ENCODE assay signal across 8 cellular contexts in genomic region chrX:154002215-154002719, GRCh38. TPM values are rescaled to one million over a fixed set of nuclear protein-coding genes. Genes with fewer than 3 reads are reported as not detected.
DNase-seq lines count a peak whose midpoint lies in the region; ATAC-seq and TF ChIP-seq lines count a peak whose summit lies in the region.

No MANE protein-coding gene starts in this region.

- H3K4me1 ChIP-seq in HUES48 (ENCODE audit: control insufficient read depth, insufficient read depth, low read length): no peaks in the 10 kb centered on the region
- H3K4me1 ChIP-seq in SJCRH30: no peaks in the 10 kb centered on the region; the same call in 1 of the 2 replicates
- peaks cover 9% of the 10 kb centered on the region for H3K4me1 ChIP-seq in mesodermal cell (ENCODE audit: control insufficient read depth, insufficient read depth, low read length, poor library complexity, severe bottlenecking)

- no peaks in the 10 kb centered on the region for H3K9me3 Mint-ChIP-seq in chondrocyte (ENCODE audit: low read depth)

- no peaks in the 10 kb centered on the region for H3K27me3 ChIP-seq in HUES48 (ENCODE audit: control insufficient read depth, insufficient read depth, low read length)
- H3K27me3 ChIP-seq in SJCRH30: no peaks in the 10 kb centered on the region

- peak overlapping the region; percentile 52 for H3K27ac Mint-ChIP-seq in chondrocyte (ENCODE audit: unreplicated experiment)

- H3K27me3 Mint-ChIP-seq in chondrocyte (ENCODE audit: low read depth): no peaks in the 10 kb centered on the region

- no peak overlapping the region for H3K4me3 Mint-ChIP-seq in chondrocyte (ENCODE audit: unreplicated experiment)

- H3K27ac ChIP-seq in HUES48 (ENCODE audit: low read depth, low read length) (peak overlapping the region; percentile 50), SJCRH30 (no peak overlapping the region), mesodermal cell (ENCODE audit: low read depth, low read length, severe bottlenecking) (peak overlapping the region; percentile 85)

- H3K4me3 ChIP-seq in HUES48 (ENCODE audit: low read depth, low read length): no peak overlapping the region
- no peak overlapping the region for H3K4me3 ChIP-seq in SJCRH30
- H3K4me3 ChIP-seq in mesodermal cell (ENCODE audit: extremely low read depth, insufficient read depth, low read length, poor library complexity, severe bottlenecking): no peak overlapping the region

- DNase-seq in NCI-H2081 (lab: John Stamatoyannopoulos, UW): peak; percentile 19 to 43
- no peak for DNase-seq in NCI-H2081 treated with DMSO at 0.1 percent for 48 hours (lab: John Stamatoyannopoulos, UW)
- peak; percentile 12 to 15 for DNase-seq in SJCRH30
- no peak for DNase-seq in chondrocyte (ENCODE audit: low spot score)
- no peak for DNase-seq in HEK293T (ENCODE audit: extremely low spot score)

- H3K36me3 ChIP-seq in HUES48 (ENCODE audit: control insufficient read depth, insufficient read depth, low read length) (no peaks in the 10 kb centered on the region), SJCRH30 (no peaks in the 10 kb centered on the region), mesodermal cell (ENCODE audit: control insufficient read depth, insufficient read depth, low read length) (peaks cover 3% of the 10 kb centered on the region)

- CTCF ChIA-PET in HEK293T (lab: Yijun Ruan, JAX): interaction anchor here (2.4 kb wide), 1 partner anchor 11 kb away, joined by 11 read pairs; no protein-coding TSS in a partner anchor

- no peak for TF ChIP-seq CTCF in chondrocyte (IDR thresholded peaks at IDR 0.05)

- WGBS in mesodermal cell (ENCODE audit: insufficient coverage in 2 of 2), 2 experiments: 96 to 97% methylated on average over 8 to 11 of the region's 17 CpGs

- POLR2A ChIA-PET in HEK293T (lab: Yijun Ruan, JAX): no interaction called here

- no peaks in the 10 kb centered on the region for H3K36me3 Mint-ChIP-seq in chondrocyte (ENCODE audit: low read depth)

- peaks cover 11% of the 10 kb centered on the region for H3K4me1 Mint-ChIP-seq in chondrocyte (ENCODE audit: low read depth)

- ATAC-seq in GM19328 (IDR thresholded peaks at IDR 0.05; ENCODE audit: unreplicated experiment): no peak

- H3K9ac ChIP-seq in HUES48 (ENCODE audit: low read depth, low read length): no peak overlapping the region; the same call in 1 of the 2 replicates

- H3K9me3 ChIP-seq in HUES48 (ENCODE audit: control insufficient read depth, insufficient read depth, low read length): peaks cover 39% of the 10 kb centered on the region
- no peaks in the 10 kb centered on the region for H3K9me3 ChIP-seq in SJCRH30 (replicated peaks)
- H3K9me3 ChIP-seq in mesodermal cell (ENCODE audit: control insufficient read depth, low read length): no peaks in the 10 kb centered on the region

TF ChIP-seq in HEK293T, 16 proteins besides CTCF, POLR2A, EP300 and RAD21:
- TF ChIP-seq LEF1 (IDR thresholded peaks at IDR 0.05; ENCODE audit: borderline replicate concordance) (no peak), FOXM1 (IDR thresholded peaks at IDR 0.05; ENCODE audit: borderline replicate concordance) (no peak), TARDBP (IDR thresholded peaks at IDR 0.05) (no peak), NFRKB (IDR thresholded peaks at IDR 0.05) (no peak), SUZ12 (IDR thresholded peaks at IDR 0.05) (no peak), ARNT (IDR thresholded peaks at IDR 0.05) (no peak), L3MBTL2 (conservative IDR thresholded peaks at IDR 0.05) (no peak), CTBP1 (IDR thresholded peaks at IDR 0.05; ENCODE audit: borderline replicate concordance) (no peak), ZNF384 (IDR thresholded peaks at IDR 0.05) (no peak)
- TF ChIP-seq, protein P1, sequence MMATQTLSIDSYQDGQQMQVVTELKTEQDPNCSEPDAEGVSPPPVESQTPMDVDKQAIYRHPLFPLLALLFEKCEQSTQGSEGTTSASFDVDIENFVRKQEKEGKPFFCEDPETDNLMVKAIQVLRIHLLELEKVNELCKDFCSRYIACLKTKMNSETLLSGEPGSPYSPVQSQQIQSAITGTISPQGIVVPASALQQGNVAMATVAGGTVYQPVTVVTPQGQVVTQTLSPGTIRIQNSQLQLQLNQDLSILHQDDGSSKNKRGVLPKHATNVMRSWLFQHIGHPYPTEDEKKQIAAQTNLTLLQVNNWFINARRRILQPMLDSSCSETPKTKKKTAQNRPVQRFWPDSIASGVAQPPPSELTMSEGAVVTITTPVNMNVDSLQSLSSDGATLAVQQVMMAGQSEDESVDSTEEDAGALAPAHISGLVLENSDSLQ (IDR thresholded peaks at IDR 0.05): no peak
TF ChIP-seq in HEK293T: peak in this region for 0.

RNA-seq across cellular contexts. Expression of gene IRAK1, which starts 17.4 kb away (rescaled TPM):
- 91.9 and 95.3 TPM in 2 replicates for total RNA-seq in SJCRH30 (2014; rRNA removed; shearing (Covaris generic))
- total RNA-seq in chondrocyte: 88.0 to 113 TPM (median 104 TPM) in 3 replicates
- polyA plus RNA-seq in mesodermal cell (2013, experiment 1 of 2): 57.0 TPM
- 45.5 TPM for polyA plus RNA-seq in mesodermal cell (2013, experiment 2 of 2)

RNA-seq across cellular contexts. Expression of gene TMEM187, which starts 29.7 kb away (rescaled TPM):
- 0.97 and 1.7 TPM in 2 replicates for total RNA-seq in SJCRH30 (2014; rRNA removed; shearing (Covaris generic))
- 12.3 to 20.3 TPM (median 18.3 TPM) in 3 replicates for total RNA-seq in chondrocyte
- polyA plus RNA-seq in mesodermal cell (2013, experiment 1 of 2): 8.6 TPM
- polyA plus RNA-seq in mesodermal cell (2013, experiment 2 of 2): 6.0 TPM

RNA-seq across cellular contexts. Expression of gene HCFC1, which starts 30.6 kb away (rescaled TPM):
- 55.6 and 56.9 TPM in 2 replicates for total RNA-seq in SJCRH30 (2014; rRNA removed; shearing (Covaris generic))
- total RNA-seq in chondrocyte: 60.1 to 89.9 TPM (median 67.2 TPM) in 3 replicates
- polyA plus RNA-seq in mesodermal cell (2013, experiment 1 of 2): 53.1 TPM
- 39.6 TPM for polyA plus RNA-seq in mesodermal cell (2013, experiment 2 of 2)

RNA-seq across cellular contexts. Expression of gene RENBP, which starts 57.8 kb away (rescaled TPM):
- 0.18 TPM in 1 of 2 replicates, not detected in the other for total RNA-seq in SJCRH30 (2014; rRNA removed; shearing (Covaris generic))
- 6.5 to 13.4 TPM (median 13.1 TPM) in 3 replicates for total RNA-seq in chondrocyte
- polyA plus RNA-seq in mesodermal cell (2013, experiment 1 of 2): 10.9 TPM
- polyA plus RNA-seq in mesodermal cell (2013, experiment 2 of 2): 7.8 TPM

Comparison
In these comparisons a context has a peak if more than half of its experiments do, and no peak if none do; other contexts are left out.
1. DNase-seq: peak in NCI-H2081 (2 of 2) and SJCRH30 (2 of 2); none in NCI-H2081 treated with DMSO at 0.1 percent for 48 hours (single experiment), chondrocyte (single experiment) and HEK293T (single experiment).